Comparison of ENCODE assay signal across 26 cellular contexts in the genomic region with DNA sequence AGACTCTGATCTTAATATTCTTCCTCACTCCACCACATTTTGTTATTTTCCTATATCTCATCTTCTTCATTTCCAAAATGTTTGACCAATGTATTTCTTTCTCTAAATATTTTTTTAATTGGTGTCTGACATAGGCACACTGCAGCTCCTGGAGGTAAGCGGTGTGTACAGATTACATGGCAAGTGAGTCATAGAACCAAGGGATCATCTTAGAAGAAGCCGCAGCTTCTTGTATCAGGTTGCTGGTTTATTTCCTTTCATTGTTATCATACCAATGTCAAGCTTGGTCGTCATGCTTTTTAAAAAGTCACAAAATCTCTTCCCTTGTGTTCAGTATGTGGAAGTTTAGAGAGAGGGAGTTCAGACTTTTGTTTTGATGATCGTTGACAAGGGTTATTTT.
DNase-seq lines count a peak whose midpoint lies in the region; ATAC-seq and TF ChIP-seq lines count a peak whose summit lies in the region.
"Had no signal": no experiment of that assay in that cellular context is flagged by ENCODE, and none has a peak within 500 bp of the region (broad histone marks: within the 10 kb centered on the region; RNA-seq: fewer than 3 reads in every experiment).

No MANE protein-coding gene starts in this region.

- no peaks in the 10 kb centered on the region for H4K20me1 ChIP-seq in mammary epithelial cell (ENCODE audit: insufficient read depth, low read length)
- H4K20me1 ChIP-seq: BLaER1 treated with 17β-estradiol and CSF1 and Interleukin-3, amounts not matched to agents 10 nM and 100 nM had no signal

- no peaks in the 10 kb centered on the region for H3K9me3 ChIP-seq in mammary epithelial cell (replicated peaks; ENCODE audit: insufficient read depth, low read length)
- H3K9me3 ChIP-seq in SJCRH30 (replicated peaks): no peaks in the 10 kb centered on the region
- H3K9me3 ChIP-seq: BLaER1 treated with 17β-estradiol and CSF1 and Interleukin-3, amounts not matched to agents 10 nM and 100 nM had no signal

- TF ChIP-seq CTCF in MCF 10A (IDR thresholded peaks at IDR 0.05; ENCODE audit: unreplicated experiment) (no peak), mammary epithelial cell (conservative IDR thresholded peaks at IDR 0.05 in 1 of 2, IDR thresholded peaks at IDR 0.05 in 1 of 2; ENCODE audit: extremely low read depth in 1 of 2, insufficient read depth in 1 of 2, low read depth in 1 of 2, low read length in 2 of 2) (no peak), choroid plexus epithelial cell (conservative IDR thresholded peaks at IDR 0.05; ENCODE audit: low read depth, low read length) (no peak)

- no peaks in the 10 kb centered on the region for H3K4me1 ChIP-seq in mammary epithelial cell (ENCODE audit: insufficient read depth, low read length)
- H3K4me1 ChIP-seq in SJCRH30: peaks cover 13% of the 10 kb centered on the region
- H3K4me1 ChIP-seq: BLaER1 treated with 17β-estradiol and CSF1 and Interleukin-3, amounts not matched to agents 10 nM and 100 nM had no signal

- no peak overlapping the region for H3K4me2 ChIP-seq in mammary epithelial cell (ENCODE audit: insufficient read depth, low read depth, low read length)
- H3K4me2 ChIP-seq: BLaER1 treated with 17β-estradiol and CSF1 and Interleukin-3, amounts not matched to agents 10 nM and 100 nM; PC-9 had no signal

- no peaks in the 10 kb centered on the region for H3K4me1 Mint-ChIP-seq in MCF 10A (ENCODE audit: insufficient read depth, unreplicated experiment)

- in situ Hi-C loops in mammary epithelial cell (cut with MboI; ENCODE audit: low sequenced_read_pairs in 2 of 2): no loop called here

- no peak overlapping the region for H2AFZ ChIP-seq in mammary epithelial cell (ENCODE audit: low read depth, low read length)
- H2AFZ ChIP-seq: PC-9 had no signal

- DNase-seq in MCF 10A (ENCODE audit: unreplicated experiment) (peak; percentile 11), mammary epithelial cell (no peak), SJCRH30 (peak; percentile 4 to 54), choroid plexus epithelial cell (ENCODE audit: low read depth) (peak; percentile 2), NCI-H226 (no peak), left lobe of liver (ENCODE audit: low spot score) (no peak), GDM1 (lab: John Stamatoyannopoulos, UW) (no peak)
- DNase-seq: Calu3; CD8-positive, alpha-beta T cell; DMS153; H7; HFFc6; KBM-7; MV-4-11; NCI-H1105 treated with DMSO at 0.1 percent for 48 hours; NCI-H2029 treated with DMSO at 0.1 percent for 48 hours; NCI-H345; NCI-H524 treated with DMSO at 0.1 percent for 48 hours; NCI-H82; PC-9; RPMI8226; SHP77 had no signal

- H3K4me3 ChIP-seq in mammary epithelial cell (replicated peaks in 1 of 3; ENCODE audit: insufficient read depth in 1 of 3, low read depth in 2 of 3, low read length in 3 of 3): no peak overlapping the region
- H3K4me3 ChIP-seq in SJCRH30: no peak overlapping the region
- no peak overlapping the region for H3K4me3 ChIP-seq in choroid plexus epithelial cell (ENCODE audit: low read depth, low read length)
- H3K4me3 ChIP-seq: BLaER1 treated with 17β-estradiol and CSF1 and Interleukin-3, amounts not matched to agents 10 nM and 100 nM; PC-9; SK-N-MC had no signal

- no peaks in the 10 kb centered on the region for H3K9me3 Mint-ChIP-seq in MCF 10A (ENCODE audit: unreplicated experiment)

- no peak overlapping the region for H3K9ac ChIP-seq in mammary epithelial cell (ENCODE audit: insufficient read depth, low read length)
- H3K9ac ChIP-seq: BLaER1 treated with 17β-estradiol and CSF1 and Interleukin-3, amounts not matched to agents 10 nM and 100 nM had no signal

- no TSS peak for BruUV-seq in MCF 10A (replicated peaks; lab: Mats Ljungman, UMichigan)
- BruUV-seq in mammary epithelial cell (replicated peaks; lab: Mats Ljungman, UMichigan): no TSS peak

- no peaks in the 10 kb centered on the region for H3K27me3 Mint-ChIP-seq in MCF 10A (ENCODE audit: insufficient read depth, unreplicated experiment)

- H3K36me3 ChIP-seq in mammary epithelial cell (ENCODE audit: insufficient read depth, low read length): no peaks in the 10 kb centered on the region
- no peaks in the 10 kb centered on the region for H3K36me3 ChIP-seq in SJCRH30
- H3K36me3 ChIP-seq: BLaER1 treated with 17β-estradiol and CSF1 and Interleukin-3, amounts not matched to agents 10 nM and 100 nM had no signal

- no peaks in the 10 kb centered on the region for H3K79me2 ChIP-seq in mammary epithelial cell (ENCODE audit: insufficient read depth, low read length)

- no peaks in the 10 kb centered on the region for H3K27me3 ChIP-seq in mammary epithelial cell (ENCODE audit: insufficient read depth, low read length)
- no peaks in the 10 kb centered on the region for H3K27me3 ChIP-seq in SJCRH30
- H3K27me3 ChIP-seq: BLaER1 treated with 17β-estradiol and CSF1 and Interleukin-3, amounts not matched to agents 10 nM and 100 nM had no signal

- H3K4me3 Mint-ChIP-seq in MCF 10A (ENCODE audit: unreplicated experiment): no peak overlapping the region
- H3K4me3 Mint-ChIP-seq: CD8-positive, alpha-beta T cell; HFFc6 had no signal

- ATAC-seq in left lobe of liver (no peak), GM18858 (IDR thresholded peaks at IDR 0.05; ENCODE audit: unreplicated experiment) (no peak)
- ATAC-seq: CD8-positive, alpha-beta T cell had no signal

- CTCF ChIA-PET in MCF 10A (lab: Yijun Ruan, JAX) (no interaction called here), mammary epithelial cell (lab: Charles Lee; ENCODE audit: low non-redundant PET) (no interaction called here)

- 83% methylated on average over 4 of the region's 4 CpGs for WGBS in mammary epithelial cell (ENCODE audit: low coverage, missing lambda C conversion rate)

- no peak overlapping the region for H3K27ac Mint-ChIP-seq in MCF 10A (ENCODE audit: low read depth, unreplicated experiment)
- H3K27ac Mint-ChIP-seq: CD8-positive, alpha-beta T cell; HFFc6 had no signal

- no peaks in the 10 kb centered on the region for H3K36me3 Mint-ChIP-seq in MCF 10A (ENCODE audit: insufficient read depth, unreplicated experiment)
- H3K36me3 Mint-ChIP-seq: CD8-positive, alpha-beta T cell had no signal

- dilution Hi-C loops in mammary epithelial cell (cut with HindIII; ENCODE audit: low sequenced_read_pairs): no loop called here

- H3K27ac ChIP-seq in mammary epithelial cell (ENCODE audit: insufficient read depth, low read depth, low read length) (no peak overlapping the region), SJCRH30 (peak overlapping the region; percentile 43)
- H3K27ac ChIP-seq: 22Rv1; BLaER1 treated with 17β-estradiol and CSF1 and Interleukin-3, amounts not matched to agents 10 nM and 100 nM; PC-9; SK-N-MC had no signal

- POLR2A ChIA-PET in MCF 10A (lab: Yijun Ruan, JAX): no interaction called here

- intact Hi-C loops in MCF 10A (cut with micrococcal nuclease) (no loop called here), mammary epithelial cell (cut with micrococcal nuclease) (no loop called here)

Comparison
In these comparisons a context has a peak if more than half of its experiments do, and no peak if none do; other contexts are left out.
1. DNase-seq: peak in MCF 10A (single experiment), SJCRH30 (2 of 2) and choroid plexus epithelial cell (single experiment); none in mammary epithelial cell (single experiment), NCI-H226 (single experiment), left lobe of liver (single experiment) and GDM1 (single experiment).